In the genomic region with DNA sequence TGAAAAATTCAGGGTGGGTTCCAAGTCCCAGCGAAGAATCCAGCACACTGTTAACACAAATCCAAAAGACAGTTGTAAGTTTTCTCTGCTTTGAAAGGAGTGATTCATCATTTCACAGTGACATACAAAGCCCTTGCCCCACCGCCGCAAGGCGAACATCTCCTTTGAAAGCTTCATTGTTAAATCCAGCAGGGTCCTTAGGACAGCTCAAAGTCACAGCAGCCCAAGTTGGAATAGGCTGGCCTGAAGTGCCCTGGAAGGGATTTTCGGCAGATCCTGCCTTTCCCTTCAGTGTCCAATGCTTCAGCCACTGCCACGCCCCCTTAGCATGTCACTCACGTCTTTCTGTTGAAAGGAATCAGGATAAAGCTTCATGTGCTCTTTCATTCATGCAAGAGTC, we compare ENCODE assay signal across 29 cellular contexts.
DNase-seq lines count a peak whose midpoint lies in the region; ATAC-seq and TF ChIP-seq lines count a peak whose summit lies in the region.
"Had no signal": no experiment of that assay in that cellular context is flagged by ENCODE, and none has a peak within 500 bp of the region (broad histone marks: within the 10 kb centered on the region; RNA-seq: fewer than 3 reads in every experiment).

No MANE protein-coding gene starts in this region.

- H3K9me3 Mint-ChIP-seq in activated T-cell treated with anti-CD3 and anti-CD28 coated beads, Interleukin-2, amount 50 U/mL, for 72 hours: peaks cover 18 to 25% of the 10 kb centered on the region in 2 donors
- H3K9me3 Mint-ChIP-seq in stimulated activated memory B cell treated with anti-CD40 and anti-IgM and Interleukin-4, amounts not matched to agents 10 μg/mL and 1 μg/mL and 100 μg/mL, for 72 hours: peaks cover 26% of the 10 kb centered on the region

- H3K36me3 ChIP-seq in DND-41 (ENCODE audit: insufficient read depth, low read length) (no peaks in the 10 kb centered on the region), esophagus muscularis mucosa (no peaks in the 10 kb centered on the region), neuronal stem cell (replicated peaks in 1 of 2; ENCODE audit: control insufficient read depth in 2 of 2, insufficient read depth in 2 of 2, low read length in 2 of 2) (peaks cover 0 to 2% of the 10 kb centered on the region in 2 donors)
- H3K36me3 ChIP-seq: right atrium auricular region had no signal

- H3K27me3 Mint-ChIP-seq in activated T-cell treated with anti-CD3 and anti-CD28 coated beads, Interleukin-2, amount 50 U/mL, for 72 hours (ENCODE audit: low read depth): no peaks in the 10 kb centered on the region
- no peaks in the 10 kb centered on the region for H3K27me3 Mint-ChIP-seq in stimulated activated memory B cell treated with anti-CD40 and anti-IgM and Interleukin-4, amounts not matched to agents 10 μg/mL and 1 μg/mL and 100 μg/mL, for 72 hours
- H3K27me3 Mint-ChIP-seq: activated CD4-positive, alpha-beta memory T cell treated with anti-CD3 and anti-CD28 coated beads for 36 hours; dendritic cell treated with granulocyte-macrophage colony-stimulating factor and Interleukin-4, amounts not matched to agents 40 ng/mL and 50 ng/mL, for 4 days; naive thymus-derived CD4-positive, alpha-beta T cell had no signal

- no peak overlapping the region for H2BK120ac ChIP-seq in neuronal stem cell (ENCODE audit: low read depth, low read length)

- no peak overlapping the region for H4K8ac ChIP-seq in neuronal stem cell (ENCODE audit: low read depth, low read length)

- H4K20me1 ChIP-seq in DND-41 (ENCODE audit: insufficient read depth, low read length): no peaks in the 10 kb centered on the region

- no peak overlapping the region for H2BK12ac ChIP-seq in neuronal stem cell (ENCODE audit: low read length)

- H3K9me3 ChIP-seq in DND-41 (ENCODE audit: insufficient read depth, low read length, severe bottlenecking) (peaks cover 14% of the 10 kb centered on the region), esophagus muscularis mucosa (peaks cover 0 to 24% (median 7%) of the 10 kb centered on the region in 4 donors), neuronal stem cell (replicated peaks in 1 of 2; ENCODE audit: control insufficient read depth in 2 of 2, insufficient read depth in 1 of 2, low read depth in 1 of 2, low read length in 2 of 2) (peaks cover 0 to 6% of the 10 kb centered on the region in 2 donors)

- peak overlapping the region; percentile 38; the same call in 1 of the 2 replicates for H2AFZ ChIP-seq in DND-41 (ENCODE audit: low read depth, low read length)
- H2AFZ ChIP-seq in neuronal stem cell (ENCODE audit: low read length): peak overlapping the region; percentile 77

- intact Hi-C loops in esophagus muscularis mucosa (cut with DNase I): no loop called here

- no peak for TF ChIP-seq CTCF in DND-41 (IDR thresholded peaks at IDR 0.05; ENCODE audit: borderline replicate concordance, extremely low read depth, low read length, poor library complexity, severe bottlenecking)
- no peak for TF ChIP-seq CTCF in esophagus muscularis mucosa (IDR thresholded peaks at IDR 0.05)

- TF ChIP-seq EP300 in esophagus muscularis mucosa (IDR thresholded peaks at IDR 0.05): no peak

- no peak overlapping the region for H3K23ac ChIP-seq in neuronal stem cell (ENCODE audit: low read depth, low read length, poor library complexity)

- no peak overlapping the region for H3K27ac Mint-ChIP-seq in activated T-cell treated with anti-CD3 and anti-CD28 coated beads, Interleukin-2, amount 50 U/mL, for 72 hours
- H3K27ac Mint-ChIP-seq in stimulated activated memory B cell treated with anti-CD40 and anti-IgM and Interleukin-4, amounts not matched to agents 10 μg/mL and 1 μg/mL and 100 μg/mL, for 72 hours: no peak overlapping the region
- H3K27ac Mint-ChIP-seq: activated CD4-positive, alpha-beta memory T cell treated with anti-CD3 and anti-CD28 coated beads for 36 hours; activated naive CD4-positive, alpha-beta T cell treated with anti-CD3 and anti-CD28 coated beads, Interleukin-2, amount 50 U/mL, for 72 hours; activated T-helper 2 cell treated with anti-CD3 and anti-CD28 coated beads, Interferon-gamma antibody, Interleukin-2, Interleukin-4, amounts not matched to agents 10 μg/mL and 5 μg/mL and 100 μg/mL, durations not matched to agents 14 hours and 24 hours and 36 hours; dendritic cell treated with granulocyte-macrophage colony-stimulating factor and Interleukin-4, amounts not matched to agents 40 ng/mL and 50 ng/mL, for 4 days; mesothelial cell of epicardium had no signal

- no peak overlapping the region for H2BK15ac ChIP-seq in neuronal stem cell (ENCODE audit: low read length)

- peaks cover 0 to 6% of the 10 kb centered on the region in 2 donors for H3K36me3 Mint-ChIP-seq in activated T-cell treated with anti-CD3 and anti-CD28 coated beads, Interleukin-2, amount 50 U/mL, for 72 hours (ENCODE audit: insufficient read depth in 2 of 2)
- no peaks in the 10 kb centered on the region for H3K36me3 Mint-ChIP-seq in stimulated activated memory B cell treated with anti-CD40 and anti-IgM and Interleukin-4, amounts not matched to agents 10 μg/mL and 1 μg/mL and 100 μg/mL, for 72 hours
- H3K36me3 Mint-ChIP-seq: activated CD4-positive, alpha-beta memory T cell treated with anti-CD3 and anti-CD28 coated beads for 36 hours; mesothelial cell of epicardium had no signal

- DNase-seq in DND-41 (no peak), UCSD-AML1 (lab: John Stamatoyannopoulos, UW; ENCODE audit: unreplicated experiment) (peak; percentile 8), esophagus muscularis mucosa (ENCODE audit: extremely low spot score) (peak; percentile 72), neuronal stem cell (ENCODE audit: low spot score) (peak; percentile 12), DMS 273 treated with DMSO at 0.1 percent for 48 hours (lab: John Stamatoyannopoulos, UW) (no peak)
- DNase-seq in activated T-cell treated with anti-CD3 and anti-CD28 coated beads, Interleukin-2, amount 50 U/mL, for 72 hours: no peak
- DNase-seq: ACHN; activated CD4-positive, alpha-beta memory T cell treated with anti-CD3 and anti-CD28 coated beads for 36 hours; activated CD8-positive, alpha-beta memory T cell treated with anti-CD3 and anti-CD28 coated beads, Interleukin-2, amount 50 U/mL, for 48 hours; Calu3; IMR-90; naive thymus-derived CD4-positive, alpha-beta T cell; NCI-H1105 treated with DMSO at 0.1 percent for 48 hours; NCI-H2081; NCI-H2227 treated with DMSO at 0.1 percent for 48 hours; NCI-H69; RPMI8226; stimulated activated CD4-positive, alpha-beta T cell treated with anti-CD3 and anti-CD28 coated beads, Interleukin-2, amount 100 ng/mL, for 24 hours had no signal

- no peak overlapping the region for H2AK5ac ChIP-seq in neuronal stem cell (ENCODE audit: low read depth, low read length)

- 21% methylated on average over 7 of the region's 7 CpGs for WGBS in esophagus muscularis mucosa
- WGBS in neuronal stem cell (ENCODE audit: extremely low coverage in 2 of 2, insufficient read length in 2 of 2, insufficient replicate concordance in 1 of 2), 2 donors: no CpG with 5 or more reads among the region's 7 CpGs

- H3K79me1 ChIP-seq in neuronal stem cell (ENCODE audit: low read depth, low read length): no peaks in the 10 kb centered on the region

- H3K9ac ChIP-seq in DND-41 (ENCODE audit: low read depth, low read length): peak overlapping the region; percentile 17; the same call in 1 of the 2 replicates
- no peak overlapping the region for H3K9ac ChIP-seq in neuronal stem cell (ENCODE audit: low read depth, low read length, poor library complexity)

- H3K4me1 ChIP-seq in DND-41 (ENCODE audit: insufficient read depth, low read length) (peaks cover 17% of the 10 kb centered on the region), esophagus muscularis mucosa (no peaks in the 10 kb centered on the region), neuronal stem cell (ENCODE audit: control insufficient read depth in 2 of 2, insufficient read depth in 1 of 2, low read depth in 1 of 2, low read length in 2 of 2) (peaks cover 0 to 6% of the 10 kb centered on the region in 2 donors)
- H3K4me1 ChIP-seq: right atrium auricular region had no signal

- no peak overlapping the region for H3K4ac ChIP-seq in neuronal stem cell (ENCODE audit: low read length)

- H2BK5ac ChIP-seq in neuronal stem cell (ENCODE audit: low read length): no peak overlapping the region

- H3K4me3 Mint-ChIP-seq in activated T-cell treated with anti-CD3 and anti-CD28 coated beads, Interleukin-2, amount 50 U/mL, for 72 hours: no peak overlapping the region
- H3K4me3 Mint-ChIP-seq in stimulated activated memory B cell treated with anti-CD40 and anti-IgM and Interleukin-4, amounts not matched to agents 10 μg/mL and 1 μg/mL and 100 μg/mL, for 72 hours: no peak overlapping the region
- H3K4me3 Mint-ChIP-seq: activated CD4-positive, alpha-beta memory T cell treated with anti-CD3 and anti-CD28 coated beads for 36 hours; dendritic cell treated with granulocyte-macrophage colony-stimulating factor and Interleukin-4, amounts not matched to agents 40 ng/mL and 50 ng/mL, for 4 days; mesothelial cell of epicardium; naive thymus-derived CD4-positive, alpha-beta T cell had no signal

- peak; percentile 58 for ATAC-seq in DND-41 (ENCODE audit: insufficient read depth, low read depth)
- ATAC-seq in HG03354 (IDR thresholded peaks at IDR 0.05; ENCODE audit: poor library complexity, severe bottlenecking, unreplicated experiment): no peak
- ATAC-seq in activated T-cell treated with anti-CD3 and anti-CD28 coated beads, Interleukin-2, amount 50 U/mL, for 72 hours (replicated peaks in 1 of 2): no peak
- no peak for ATAC-seq in stimulated activated memory B cell treated with anti-CD40 and anti-IgM and Interleukin-4, amounts not matched to agents 10 μg/mL and 1 μg/mL and 100 μg/mL, for 72 hours
- ATAC-seq: activated CD4-positive, CD25-positive, alpha-beta regulatory T cell treated with anti-CD3 and anti-CD28 coated beads, Interleukin-2, amount 50 U/mL, for 24 hours; activated naive CD4-positive, alpha-beta T cell treated with anti-CD3 and anti-CD28 coated beads, Interleukin-2, amount 50 U/mL, for 72 hours; GM12878; naive thymus-derived CD4-positive, alpha-beta T cell had no signal

- no peak overlapping the region for H3K18ac ChIP-seq in neuronal stem cell (ENCODE audit: low read length)

- H4K91ac ChIP-seq in neuronal stem cell (ENCODE audit: low read depth, low read length, poor library complexity): no peak overlapping the region

- no peaks in the 10 kb centered on the region for H3K79me2 ChIP-seq in DND-41 (ENCODE audit: insufficient read depth, low read length)

- H3K27ac ChIP-seq in DND-41 (ENCODE audit: low read length): peak overlapping the region; percentile 40
- H3K27ac ChIP-seq in esophagus muscularis mucosa (replicated peaks in 1 of 4): no peak overlapping the region
- H3K27ac ChIP-seq in neuronal stem cell (replicated peaks; ENCODE audit: low read length): peak overlapping the region; percentile 14
- H3K27ac ChIP-seq: C4-2B, right atrium auricular region had no signal

- H3K4me3 ChIP-seq in DND-41 (ENCODE audit: low read depth in 1 of 2, low read length in 2 of 2) (no peak overlapping the region), esophagus muscularis mucosa (no peak overlapping the region), neuronal stem cell (ENCODE audit: low read length in 2 of 2) (no peak overlapping the region)
- H3K4me3 ChIP-seq: GM12878, right atrium auricular region, smooth muscle cell had no signal

- no peaks in the 10 kb centered on the region for H3K4me1 Mint-ChIP-seq in activated T-cell treated with anti-CD3 and anti-CD28 coated beads, Interleukin-2, amount 50 U/mL, for 72 hours (ENCODE audit: low read depth)
- no peaks in the 10 kb centered on the region for H3K4me1 Mint-ChIP-seq in stimulated activated memory B cell treated with anti-CD40 and anti-IgM and Interleukin-4, amounts not matched to agents 10 μg/mL and 1 μg/mL and 100 μg/mL, for 72 hours
- H3K4me1 Mint-ChIP-seq: mesothelial cell of epicardium; naive thymus-derived CD4-positive, alpha-beta T cell had no signal

- H3K4me2 ChIP-seq in DND-41 (ENCODE audit: insufficient read depth, low read length): no peak overlapping the region
- H3K4me2 ChIP-seq in neuronal stem cell (ENCODE audit: insufficient read depth, low read length, poor library complexity, severe bottlenecking): peak overlapping the region; percentile 32
- H3K4me2 ChIP-seq: smooth muscle cell had no signal

- no peaks in the 10 kb centered on the region for H3K27me3 ChIP-seq in DND-41 (ENCODE audit: insufficient read depth, low read length, poor library complexity)
- peaks cover 0 to 5% (median 0%) of the 10 kb centered on the region in 4 donors for H3K27me3 ChIP-seq in esophagus muscularis mucosa
- H3K27me3 ChIP-seq in neuronal stem cell (ENCODE audit: control insufficient read depth in 3 of 3, insufficient read depth in 3 of 3, low read depth in 1 of 3, low read length in 3 of 3): no peaks in the 10 kb centered on the region
- H3K27me3 ChIP-seq: right atrium auricular region had no signal

- no peak overlapping the region for H3K14ac ChIP-seq in neuronal stem cell (ENCODE audit: low read length)

- no peak for TF ChIP-seq POLR2A in esophagus muscularis mucosa (IDR thresholded peaks at IDR 0.05; ENCODE audit: low read depth)

Comparison
In these comparisons a context has a peak if more than half of its experiments do, and no peak if none do; other contexts are left out.
1. DNase-seq: peak in UCSD-AML1 (single experiment), esophagus muscularis mucosa (single experiment) and neuronal stem cell (single experiment); none in DND-41 (single experiment), DMS 273 treated with DMSO at 0.1 percent for 48 hours (single experiment) and activated T-cell treated with anti-CD3 and anti-CD28 coated beads, Interleukin-2, amount 50 U/mL, for 72 hours (0 of 2).
2. H3K27ac ChIP-seq: peak in DND-41 (single experiment) and neuronal stem cell (single experiment); none in esophagus muscularis mucosa (0 of 4).